Comparison of ENCODE assay signal across 15 cellular contexts in genomic region chr5:151682240-151682639, GRCh38. TPM values are rescaled to one million over a fixed set of nuclear protein-coding genes. Genes with fewer than 3 reads are reported as not detected.
DNase-seq lines count a peak whose midpoint lies in the region; ATAC-seq and TF ChIP-seq lines count a peak whose summit lies in the region.
"Had no signal": no experiment of that assay in that cellular context is flagged by ENCODE, and none has a peak within 500 bp of the region (broad histone marks: within the 10 kb centered on the region; RNA-seq: fewer than 3 reads in every experiment).

No MANE protein-coding gene starts in this region.

- no peaks in the 10 kb centered on the region for H3K9me3 Mint-ChIP-seq in stimulated activated effector memory CD8-positive, alpha-beta T cell treated with anti-CD3 and anti-CD28 coated beads, Interleukin-12 subunit alpha, Interleukin-12 subunit beta, amount 100 ng/mL, for 72 hours
- H3K9me3 Mint-ChIP-seq: dendritic cell treated with granulocyte-macrophage colony-stimulating factor and Interleukin-4, amounts not matched to agents 40 ng/mL and 50 ng/mL, for 4 days; naive B cell had no signal

- no peaks in the 10 kb centered on the region for H3K27me3 ChIP-seq in psoas muscle (ENCODE audit: insufficient read depth in 3 of 3, low read length in 2 of 3)

- peak overlapping the region; percentile 33 for H3K4me3 ChIP-seq in psoas muscle

- peaks cover 74% of the 10 kb centered on the region for H3K4me1 ChIP-seq in psoas muscle

- H3K27ac ChIP-seq in psoas muscle, result peak overlapping the region; percentile 89

- no peak overlapping the region for H3K4me3 Mint-ChIP-seq in stimulated activated effector memory CD8-positive, alpha-beta T cell treated with anti-CD3 and anti-CD28 coated beads, Interleukin-12 subunit alpha, Interleukin-12 subunit beta, amount 100 ng/mL, for 72 hours
- H3K4me3 Mint-ChIP-seq: dendritic cell treated with granulocyte-macrophage colony-stimulating factor and Interleukin-4, amounts not matched to agents 40 ng/mL and 50 ng/mL, for 4 days; naive B cell had no signal

- intact Hi-C loops in psoas muscle (cut with DNase I), result no loop called here

- 35 to 50% (median 41%) methylated on average over 6 of the region's 6 CpGs for WGBS in psoas muscle, 3 donors

- TF ChIP-seq CTCF in psoas muscle (IDR thresholded peaks at IDR 0.05), result no peak

- peaks cover 0 to 8% of the 10 kb centered on the region in 2 donors for H3K36me3 ChIP-seq in psoas muscle (ENCODE audit: insufficient read depth in 1 of 2, low read depth in 1 of 2)

- DNase-seq in A172 (ENCODE audit: low spot score) (peak; percentile 74), RPMI7951 (ENCODE audit: low read depth) (peak; percentile 96), fibroblast of gingiva (ENCODE audit: low read depth) (peak; percentile 79), psoas muscle (no peak), NCI-H1092 (lab: John Stamatoyannopoulos, UW) (no peak)
- DNase-seq in stimulated activated effector memory CD8-positive, alpha-beta T cell treated with anti-CD3 and anti-CD28 coated beads, Interleukin-12 subunit alpha, Interleukin-12 subunit beta, amount 100 ng/mL, for 72 hours (ENCODE audit: low spot score in 2 of 2), result no peak
- DNase-seq: activated CD4-positive, alpha-beta T cell treated with anti-CD3 and anti-CD28 coated beads, Interleukin-2, amount 50 U/mL, for 48 hours; activated naive CD4-positive, alpha-beta T cell; naive B cell; NCI-H1436; NCI-H748 treated with DMSO at 0.1 percent for 48 hours; T-helper 1 cell had no signal

- ATAC-seq in psoas muscle (no peak), GM21528 (IDR thresholded peaks at IDR 0.05; ENCODE audit: low FRiP score, unreplicated experiment) (no peak), GM21786 (IDR thresholded peaks at IDR 0.05; ENCODE audit: unreplicated experiment) (no peak)
- ATAC-seq in stimulated activated effector memory CD8-positive, alpha-beta T cell treated with anti-CD3 and anti-CD28 coated beads, Interleukin-12 subunit alpha, Interleukin-12 subunit beta, amount 100 ng/mL, for 72 hours, result no peak

- H3K4me1 Mint-ChIP-seq in stimulated activated effector memory CD8-positive, alpha-beta T cell treated with anti-CD3 and anti-CD28 coated beads, Interleukin-12 subunit alpha, Interleukin-12 subunit beta, amount 100 ng/mL, for 72 hours, result peaks cover 12% of the 10 kb centered on the region

- H3K27ac Mint-ChIP-seq in stimulated activated effector memory CD8-positive, alpha-beta T cell treated with anti-CD3 and anti-CD28 coated beads, Interleukin-12 subunit alpha, Interleukin-12 subunit beta, amount 100 ng/mL, for 72 hours, result no peak overlapping the region
- H3K27ac Mint-ChIP-seq: dendritic cell treated with granulocyte-macrophage colony-stimulating factor and Interleukin-4, amounts not matched to agents 40 ng/mL and 50 ng/mL, for 4 days; naive B cell had no signal

- no peaks in the 10 kb centered on the region for H3K9me3 ChIP-seq in psoas muscle

- H3K36me3 Mint-ChIP-seq in stimulated activated effector memory CD8-positive, alpha-beta T cell treated with anti-CD3 and anti-CD28 coated beads, Interleukin-12 subunit alpha, Interleukin-12 subunit beta, amount 100 ng/mL, for 72 hours, result no peaks in the 10 kb centered on the region

RNA-seq across cellular contexts. Expression of gene SPARC, which starts 4.5 kb away (rescaled TPM):
- 3,811 and 5,357 TPM in 2 replicates for total RNA-seq in A172 (2014; rRNA removed; shearing (Covaris generic))
- total RNA-seq in RPMI7951 (2014; rRNA removed; shearing (Covaris generic)), result 2,339 and 3,437 TPM in 2 replicates
- total RNA-seq in psoas muscle, result 100 to 1,000 TPM; 175 to 687 (median 372) TPM
- 100 to 1,000 TPM; 111 to 331 (median 170) TPM for polyA plus RNA-seq in psoas muscle

Comparison
In these comparisons a context has a peak if more than half of its experiments do, and no peak if none do; other contexts are left out.
1. DNase-seq: peak in A172 (single experiment), RPMI7951 (single experiment) and fibroblast of gingiva (single experiment); none in psoas muscle (0 of 2), NCI-H1092 (single experiment) and stimulated activated effector memory CD8-positive, alpha-beta T cell treated with anti-CD3 and anti-CD28 coated beads, Interleukin-12 subunit alpha, Interleukin-12 subunit beta, amount 100 ng/mL, for 72 hours (0 of 2).